Comparison of ENCODE assay signal across 29 cellular contexts in the genomic region with DNA sequence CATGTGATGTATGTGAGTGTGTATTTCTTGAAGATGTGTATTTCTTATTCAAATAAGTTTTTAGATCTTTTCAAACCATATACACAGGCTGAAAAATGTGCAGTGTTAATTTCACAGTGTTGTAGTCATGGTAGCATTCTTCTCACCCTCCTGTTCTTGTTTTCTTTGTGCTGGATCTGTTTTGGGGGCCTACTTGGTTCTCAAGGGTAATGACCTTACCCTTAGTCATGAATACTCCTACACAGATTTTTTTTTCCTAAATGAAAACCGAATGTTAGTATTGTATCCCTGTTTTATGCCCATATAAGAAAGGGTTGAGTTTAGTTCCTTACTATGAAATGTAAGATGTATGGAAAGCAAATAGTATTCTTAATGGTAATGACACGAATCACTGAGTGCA.
DNase-seq lines count a peak whose midpoint lies in the region; ATAC-seq and TF ChIP-seq lines count a peak whose summit lies in the region.
"Had no signal": no experiment of that assay in that cellular context is flagged by ENCODE, and none has a peak within 500 bp of the region (broad histone marks: within the 10 kb centered on the region; RNA-seq: fewer than 3 reads in every experiment).

No MANE protein-coding gene starts in this region.

- no peak overlapping the region for H3K27ac Mint-ChIP-seq in stimulated activated effector memory CD8-positive, alpha-beta T cell treated with anti-CD3 and anti-CD28 coated beads, Interleukin-12 subunit alpha, Interleukin-12 subunit beta, amount 100 ng/mL, for 72 hours
- H3K27ac Mint-ChIP-seq: activated naive CD4-positive, alpha-beta T cell treated with anti-CD3 and anti-CD28 coated beads, Interleukin-2, amount 50 U/mL, for 72 hours; naive thymus-derived CD4-positive, alpha-beta T cell had no signal

- DNase-seq in HCEC 1CT (peak; percentile 73), amniotic epithelial cell (ENCODE audit: low read depth) (peak; percentile 58), fibroblast of the aortic adventitia (ENCODE audit: low read depth) (peak; percentile 46), NAMALWA (ENCODE audit: low spot score) (no peak)
- DNase-seq in stimulated activated effector memory CD8-positive, alpha-beta T cell treated with anti-CD3 and anti-CD28 coated beads, Interleukin-12 subunit alpha, Interleukin-12 subunit beta, amount 100 ng/mL, for 72 hours (ENCODE audit: low spot score in 2 of 2), result no peak
- no peak for DNase-seq in activated effector memory CD4-positive, alpha-beta T cell treated with Interleukin-2 at 50 U/mL for 16 hours
- no peak for DNase-seq in activated CD4-positive, alpha-beta T cell treated with anti-CD3 and anti-CD28 coated beads for 48 hours
- DNase-seq: COR-L47; DMS79; esophagus squamous epithelium; heart left ventricle; left colon; MV-4-11; naive thymus-derived CD4-positive, alpha-beta T cell; NCI-H187; NCI-H748 treated with DMSO at 0.1 percent for 48 hours; OCI-M1; SHP77; stimulated activated CD4-positive, alpha-beta T cell treated with anti-CD3 and anti-CD28 coated beads, Interleukin-15, amount 100 ng/mL, for 24 hours; stimulated activated CD8-positive, alpha-beta memory T cell treated with anti-CD3 and anti-CD28 coated beads, Interleukin-4, amount 100 ng/mL, for 48 hours; substantia nigra; SW 1271 had no signal

- TF ChIP-seq CTCF in fibroblast of the aortic adventitia (IDR thresholded peaks at IDR 0.05; ENCODE audit: insufficient read depth, low read length), result no peak

- peaks cover 18% of the 10 kb centered on the region for H3K79me2 ChIP-seq in ACC112 (ENCODE audit: control insufficient read depth, insufficient read depth, low read length, unreplicated experiment)

- H2AFZ ChIP-seq in ACC112 (ENCODE audit: low read length, unreplicated experiment), result no peak overlapping the region

- H3K4me3 Mint-ChIP-seq in stimulated activated effector memory CD8-positive, alpha-beta T cell treated with anti-CD3 and anti-CD28 coated beads, Interleukin-12 subunit alpha, Interleukin-12 subunit beta, amount 100 ng/mL, for 72 hours, result no peak overlapping the region
- H3K4me3 Mint-ChIP-seq: naive thymus-derived CD4-positive, alpha-beta T cell had no signal

- no peaks in the 10 kb centered on the region for H3K4me1 Mint-ChIP-seq in stimulated activated effector memory CD8-positive, alpha-beta T cell treated with anti-CD3 and anti-CD28 coated beads, Interleukin-12 subunit alpha, Interleukin-12 subunit beta, amount 100 ng/mL, for 72 hours

- no peaks in the 10 kb centered on the region for H3K27me3 ChIP-seq in ACC112 (ENCODE audit: insufficient read depth, low read length)
- H3K27me3 ChIP-seq: BLaER1, esophagus squamous epithelium, heart left ventricle, right atrium auricular region had no signal

- H3K36me3 ChIP-seq in ACC112 (ENCODE audit: insufficient read depth, low read length), result peaks cover 8% of the 10 kb centered on the region; the same call in 1 of the 2 replicates
- H3K36me3 ChIP-seq: HAP-1 had no signal

- H3K36me3 Mint-ChIP-seq in stimulated activated effector memory CD8-positive, alpha-beta T cell treated with anti-CD3 and anti-CD28 coated beads, Interleukin-12 subunit alpha, Interleukin-12 subunit beta, amount 100 ng/mL, for 72 hours, result no peaks in the 10 kb centered on the region
- H3K36me3 Mint-ChIP-seq: activated naive CD4-positive, alpha-beta T cell treated with anti-CD3 and anti-CD28 coated beads, Interleukin-2, amount 50 U/mL, for 72 hours had no signal

- H3K4me1 ChIP-seq in ACC112 (ENCODE audit: control insufficient read depth, insufficient read depth, low read length, unreplicated experiment), result peaks cover 61% of the 10 kb centered on the region
- H3K4me1 ChIP-seq: right atrium auricular region had no signal

- peak overlapping the region; percentile 49; the same call in 1 of the 2 replicates for H3K4me3 ChIP-seq in ACC112 (ENCODE audit: low read depth, low read length)
- H3K4me3 ChIP-seq in fibroblast of the aortic adventitia (ENCODE audit: low read depth, low read length), result no peak overlapping the region
- H3K4me3 ChIP-seq: BLaER1, esophagus squamous epithelium, HAP-1, heart left ventricle, right atrium auricular region had no signal

- H3K9me3 Mint-ChIP-seq in stimulated activated effector memory CD8-positive, alpha-beta T cell treated with anti-CD3 and anti-CD28 coated beads, Interleukin-12 subunit alpha, Interleukin-12 subunit beta, amount 100 ng/mL, for 72 hours, result no peaks in the 10 kb centered on the region
- H3K9me3 Mint-ChIP-seq: activated naive CD4-positive, alpha-beta T cell treated with anti-CD3 and anti-CD28 coated beads, Interleukin-2, amount 50 U/mL, for 72 hours; naive thymus-derived CD4-positive, alpha-beta T cell had no signal

- no peak for ATAC-seq in stimulated activated effector memory CD8-positive, alpha-beta T cell treated with anti-CD3 and anti-CD28 coated beads, Interleukin-12 subunit alpha, Interleukin-12 subunit beta, amount 100 ng/mL, for 72 hours
- ATAC-seq: activated CD4-positive, CD25-positive, alpha-beta regulatory T cell treated with anti-CD3 and anti-CD28 coated beads, Interleukin-2, amount 50 U/mL, for 24 hours; activated naive CD4-positive, alpha-beta T cell treated with anti-CD3 and anti-CD28 coated beads, Interleukin-2, amount 50 U/mL, for 72 hours; naive thymus-derived CD4-positive, alpha-beta T cell had no signal

- H3K27ac ChIP-seq in ACC112 (ENCODE audit: low read depth, low read length), result peak overlapping the region; percentile 99
- H3K27ac ChIP-seq: BLaER1, esophagus squamous epithelium, heart left ventricle, KMS-11, right atrium auricular region had no signal

Comparison
In these comparisons a context has a peak if more than half of its experiments do, and no peak if none do; other contexts are left out.
1. DNase-seq: peak in HCEC 1CT (single experiment), amniotic epithelial cell (single experiment) and fibroblast of the aortic adventitia (single experiment); none in stimulated activated effector memory CD8-positive, alpha-beta T cell treated with anti-CD3 and anti-CD28 coated beads, Interleukin-12 subunit alpha, Interleukin-12 subunit beta, amount 100 ng/mL, for 72 hours (0 of 2), NAMALWA (single experiment), activated effector memory CD4-positive, alpha-beta T cell treated with Interleukin-2 at 50 U/mL for 16 hours (single experiment) and activated CD4-positive, alpha-beta T cell treated with anti-CD3 and anti-CD28 coated beads for 48 hours (single experiment).